Comparison of ENCODE assay signal across 13 cellular contexts in the genomic region with DNA sequence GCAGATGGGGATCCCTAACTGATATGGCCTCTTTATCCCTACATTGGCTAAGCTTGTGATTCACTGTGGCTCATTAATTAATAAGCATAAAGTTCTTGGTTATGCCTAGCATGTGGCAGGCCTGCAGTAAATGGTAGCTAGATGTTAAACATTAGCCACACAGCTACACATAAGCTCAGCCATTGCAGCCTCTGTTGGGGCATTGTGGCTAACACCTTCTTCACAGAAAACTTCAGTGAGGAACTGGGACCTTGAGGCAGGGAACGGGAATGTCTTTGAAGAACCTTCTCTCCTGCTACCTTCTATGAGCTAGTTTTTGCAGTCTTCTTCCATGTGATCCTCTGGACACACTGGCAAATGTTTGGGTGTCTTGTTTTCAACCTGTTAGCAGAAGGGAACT.
DNase-seq lines count a peak whose midpoint lies in the region; ATAC-seq and FAIRE-seq lines count a peak whose summit lies in the region.
"Had no signal": no experiment of that assay in that cellular context is flagged by ENCODE, and none has a peak within 500 bp of the region (broad histone marks: within the 10 kb centered on the region; RNA-seq: fewer than 3 reads in every experiment).

No MANE protein-coding gene starts in this region.

- peak; percentile 58 for FAIRE-seq in GM18507 (lab: Jason Lieb, UNC)
- FAIRE-seq: G401.6, GM12892 had no signal

- DNase-seq in GM18507 (ENCODE audit: extremely low spot score, insufficient read length, low read depth) (no peak), kidney tubule cell (ENCODE audit: low spot score) (peak; percentile 34), hepatic stellate cell (ENCODE audit: low spot score) (no peak)
- DNase-seq in stimulated activated CD4-positive, alpha-beta T cell treated with anti-CD3 and anti-CD28 coated beads, Interleukin-1b, Interleukin-23, amount 100 ng/mL, for 48 hours, result no peak
- no peak for DNase-seq in stimulated activated CD8-positive, alpha-beta memory T cell treated with anti-CD3 and anti-CD28 coated beads, Interleukin-4, amount 100 ng/mL, for 48 hours
- DNase-seq: 8988T; CD8-positive, alpha-beta T cell; GM23248 had no signal

- peak; percentile 47 for ATAC-seq in GM19025 (IDR thresholded peaks at IDR 0.05; ENCODE audit: low read depth, unreplicated experiment)
- peak; percentile 52 for ATAC-seq in HG02798 (IDR thresholded peaks at IDR 0.05; ENCODE audit: poor library complexity, unreplicated experiment)
- no peak for ATAC-seq in HG03342 (IDR thresholded peaks at IDR 0.05; ENCODE audit: unreplicated experiment)
- ATAC-seq: CD8-positive, alpha-beta T cell had no signal
